ENCODE assay signal across 1 cellular context in the genomic region with DNA sequence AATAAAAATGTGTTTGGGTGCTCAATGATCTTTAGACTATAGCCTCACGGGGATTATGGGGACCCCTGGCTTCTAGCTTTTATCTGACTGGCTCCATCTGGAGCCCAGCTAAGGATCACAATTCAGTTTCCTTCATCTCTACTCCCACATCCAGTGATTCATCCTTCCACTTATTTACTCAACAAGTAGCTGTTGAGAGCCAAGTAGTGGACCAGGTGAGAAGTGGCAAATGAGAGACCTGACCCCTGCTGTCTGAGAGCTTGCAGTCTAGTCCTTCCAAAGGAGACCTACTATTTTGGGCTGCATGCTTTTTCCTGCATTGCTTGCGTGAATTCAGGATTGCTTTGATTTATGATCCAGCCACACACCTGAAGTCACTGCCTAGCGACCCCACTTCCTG.
TF ChIP-seq lines count a peak whose summit lies in the region.

No MANE protein-coding gene starts in this region.

TF ChIP-seq in K562, 482 proteins besides CTCF, POLR2A, EP300 and RAD21:
- TF ChIP-seq MYBL2 (IDR thresholded peaks at IDR 0.05; ENCODE audit: low read depth) (no peak), MYBL2 (CRISPR knock-in tag; IDR thresholded peaks at IDR 0.05; ENCODE audit: borderline replicate concordance) (no peak), FOSL1 (tag; conservative IDR thresholded peaks at IDR 0.05) (peak; percentile 67)
